ENCODE assay signal across 21 cellular contexts in the genomic region with DNA sequence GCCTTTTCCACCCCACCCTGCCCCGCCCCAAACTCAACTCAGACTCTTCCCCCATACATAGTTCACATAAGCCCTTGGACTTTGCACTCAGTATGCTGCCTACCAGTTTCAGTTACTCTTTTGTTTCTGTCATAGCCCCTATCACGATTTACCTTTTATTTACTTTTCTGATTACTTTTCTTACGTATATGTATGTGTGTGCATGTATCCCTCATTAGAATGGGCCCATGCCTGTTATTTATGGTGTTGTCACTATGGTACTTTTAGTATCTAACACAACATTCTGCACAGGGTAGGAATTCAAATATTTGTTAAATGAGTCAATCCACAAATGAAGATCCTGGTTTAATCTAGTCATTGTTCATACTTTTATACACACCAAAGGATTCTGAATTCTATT. TPM values are rescaled to one million over a fixed set of nuclear protein-coding genes. Genes with fewer than 3 reads are reported as not detected.
DNase-seq lines count a peak whose midpoint lies in the region; ATAC-seq and TF ChIP-seq lines count a peak whose summit lies in the region.
"Had no signal": no experiment of that assay in that cellular context is flagged by ENCODE, and none has a peak within 500 bp of the region (broad histone marks: within the 10 kb centered on the region; RNA-seq: fewer than 3 reads in every experiment).

No MANE protein-coding gene starts in this region.

- 84 to 93% methylated on average over 3 of the region's 3 CpGs for WGBS in lung, 2 donors

- H3K9me3 ChIP-seq in lung (ENCODE audit: control insufficient read depth in 2 of 2, insufficient read depth in 1 of 2, low read length in 1 of 2), result no peaks in the 10 kb centered on the region
- H3K9me3 ChIP-seq: ascending aorta, BE2C, gastroesophageal sphincter, tibial nerve had no signal

- no peak for TF ChIP-seq CTCF in astrocyte of the spinal cord (IDR thresholded peaks at IDR 0.05; ENCODE audit: low read depth, low read length)
- no peak for TF ChIP-seq CTCF in lung (IDR thresholded peaks at IDR 0.05; ENCODE audit: control extremely low read depth, extremely low read depth)

- peak; percentile 31 for DNase-seq in AG20443 (ENCODE audit: low spot score)
- peak; percentile 72 for DNase-seq in HS-27A (ENCODE audit: low read depth)
- peak; percentile 49 for DNase-seq in astrocyte of the spinal cord (ENCODE audit: low read depth, low spot score)
- no peak for DNase-seq in lung (ENCODE audit: low spot score)
- no peak for DNase-seq in effector CD4-positive, alpha-beta T cell
- no peak for DNase-seq in cortex of kidney (lab: John Stamatoyannopoulos, UW)
- DNase-seq in T-helper 1 cell, result no peak
- no peak for DNase-seq in NCI-H128 (lab: John Stamatoyannopoulos, UW; ENCODE audit: unreplicated experiment)
- DNase-seq: activated CD8-positive, alpha-beta T cell treated with anti-CD3 and anti-CD28 coated beads for 36 hours; activated effector memory CD4-positive, alpha-beta T cell treated with anti-CD3 and anti-CD28 coated beads, Interleukin-2, amount 50 U/mL, for 16 hours; BE2C; DND-41; effector CD8-positive, alpha-beta T cell; islet precursor cell; NCI-H1930; NCI-H774; stimulated activated CD4-positive, alpha-beta T cell treated with anti-CD3 and anti-CD28 coated beads, Interleukin-2, amount 100 ng/mL, for 24 hours; T-helper 9 cell had no signal

- no peak overlapping the region for H3K27ac ChIP-seq in lung (ENCODE audit: low read depth in 1 of 2, low read length in 1 of 2)
- H3K27ac ChIP-seq: ascending aorta, gastroesophageal sphincter, tibial nerve had no signal

- ATAC-seq in lung (ENCODE audit: insufficient read depth, low FRiP score), result peak; percentile 27
- ATAC-seq: activated CD8-positive, alpha-beta T cell treated with anti-CD3 and anti-CD28 coated beads for 36 hours; gastroesophageal sphincter had no signal

- no peaks in the 10 kb centered on the region for H3K4me1 ChIP-seq in lung (ENCODE audit: control insufficient read depth in 2 of 2, insufficient read depth in 2 of 2, low read length in 2 of 2)
- H3K4me1 ChIP-seq: ascending aorta, BE2C, gastroesophageal sphincter had no signal

- in situ Hi-C loops in astrocyte of the spinal cord (cut with HindIII; ENCODE audit: low sequenced_read_pairs), result no loop called here

- H3K4me3 ChIP-seq in astrocyte of the spinal cord (ENCODE audit: low read depth, low read length) (no peak overlapping the region), lung (no peak overlapping the region)
- H3K4me3 ChIP-seq: ascending aorta, gastroesophageal sphincter, tibial nerve had no signal

- H3K27me3 ChIP-seq in lung (ENCODE audit: control insufficient read depth, insufficient read depth), result no peaks in the 10 kb centered on the region
- H3K27me3 ChIP-seq: ascending aorta, BE2C, gastroesophageal sphincter, tibial nerve had no signal

- H3K36me3 ChIP-seq in lung (ENCODE audit: control insufficient read depth in 2 of 2, insufficient read depth in 2 of 2, low read length in 2 of 2), result no peaks in the 10 kb centered on the region
- H3K36me3 ChIP-seq: ascending aorta, BE2C, gastroesophageal sphincter, tibial nerve had no signal

RNA-seq across cellular contexts. Expression of a gene that starts 16.5 kb away (rescaled TPM):
- 100 to 1,000 TPM; 278 to 593 TPM for total RNA-seq in lung
- 100 to 1,000 TPM in 1 of 2 donors, 10 to 100 TPM in 1; 74.5 to 158 TPM for polyA plus RNA-seq in lung
- total RNA-seq: activated CD8-positive, alpha-beta T cell treated with anti-CD3 and anti-CD28 coated beads for 36 hours had no signal

RNA-seq across cellular contexts. Expression of a gene that starts 54.9 kb away (rescaled TPM):
- total RNA-seq in lung, result 1,000 to 10,000 TPM in 1 of 2 donors, 100 to 1,000 TPM in 1; 590 to 1,047 TPM
- polyA plus RNA-seq in lung, result 100 to 1,000 TPM; 178 to 429 TPM
- total RNA-seq: activated CD8-positive, alpha-beta T cell treated with anti-CD3 and anti-CD28 coated beads for 36 hours had no signal

Comparison
In these comparisons a context has a peak if more than half of its experiments do, and no peak if none do; other contexts are left out.
1. DNase-seq: peak in AG20443 (single experiment), HS-27A (single experiment) and astrocyte of the spinal cord (single experiment); none in lung (single experiment), effector CD4-positive, alpha-beta T cell (single experiment), cortex of kidney (single experiment), T-helper 1 cell (0 of 5) and NCI-H128 (single experiment).